In genomic region chr7:93911242-93911641, GRCh38 we compare ENCODE assay signal across 14 cellular contexts. TPM values are rescaled to one million over a fixed set of nuclear protein-coding genes. Genes with fewer than 3 reads are reported as not detected.
DNase-seq lines count a peak whose midpoint lies in the region; ATAC-seq and TF ChIP-seq lines count a peak whose summit lies in the region.
"Not testable (repeated sequence)": the region's sequence is repeated elsewhere in the genome, so short reads cannot be mapped to it uniquely, and the experiment has no call there.
"Had no signal": no experiment of that assay in that cellular context is flagged by ENCODE, and none has a peak within 500 bp of the region (broad histone marks: within the 10 kb centered on the region; RNA-seq: fewer than 3 reads in every experiment).

No MANE protein-coding gene starts in this region.

- H3K4me2 ChIP-seq in mesenchymal stem cell (ENCODE audit: low read length, poor library complexity, severe bottlenecking), result not testable (repeated sequence)
- H3K4me2 ChIP-seq in smooth muscle cell, result peak overlapping the region; percentile 39

- H3K79me2 ChIP-seq in smooth muscle cell (ENCODE audit: low read depth), result not testable (repeated sequence)

- peak overlapping the region; percentile 8 for H3K4me3 ChIP-seq in adipocyte (ENCODE audit: low read length)
- not testable (repeated sequence) for H3K4me3 ChIP-seq in mesenchymal stem cell (ENCODE audit: insufficient read depth in 1 of 2, low read depth in 1 of 2, low read length in 2 of 2); smooth muscle cell; aorta (ENCODE audit: low read length in 2 of 2)

- H2BK120ac ChIP-seq in mesenchymal stem cell (ENCODE audit: low read depth, low read length), result not testable (repeated sequence)

- peak; percentile 12 for ATAC-seq in GM18502 (IDR thresholded peaks at IDR 0.05; ENCODE audit: poor library complexity, unreplicated experiment)
- ATAC-seq in Right ventricle myocardium inferior, result peak; percentile 47
- peak; percentile 77 for ATAC-seq in left ventricle myocardium superior
- ATAC-seq in aorta (ENCODE audit: low FRiP score), result peak; percentile 36

- not testable (repeated sequence) for H3K36me3 ChIP-seq in adipocyte (ENCODE audit: control insufficient read depth, insufficient read depth, low read length, severe bottlenecking); mesenchymal stem cell (ENCODE audit: control insufficient read depth in 1 of 2, insufficient read depth in 2 of 2, low read depth in 1 of 2, low read length in 2 of 2); smooth muscle cell (ENCODE audit: low read depth); aorta (ENCODE audit: control insufficient read depth in 1 of 2, insufficient read depth in 2 of 2, low read length in 1 of 2)

- not testable (repeated sequence) for H4K8ac ChIP-seq in mesenchymal stem cell (ENCODE audit: low read length)

- peaks cover 20% of the 10 kb centered on the region for H3K4me1 ChIP-seq in adipocyte (ENCODE audit: control insufficient read depth, insufficient read depth, low read length)
- H3K4me1 ChIP-seq in mesenchymal stem cell (ENCODE audit: control insufficient read depth, insufficient read depth, low read depth, low read length); smooth muscle cell (ENCODE audit: low read depth); aorta (ENCODE audit: control insufficient read depth in 1 of 2, insufficient read depth in 2 of 2, low read length in 2 of 2): not testable (repeated sequence)

- not testable (repeated sequence) for H2BK12ac ChIP-seq in mesenchymal stem cell (ENCODE audit: low read length in 2 of 2)

- H4K20me1 ChIP-seq in smooth muscle cell (ENCODE audit: low read depth), result not testable (repeated sequence)

- H3F3A ChIP-seq in smooth muscle cell (ENCODE audit: low read depth), result not testable (repeated sequence)

- not testable (repeated sequence) for H3K79me1 ChIP-seq in mesenchymal stem cell (replicated peaks; ENCODE audit: low read length, poor library complexity, severe bottlenecking)

- intact Hi-C loops in Right ventricle myocardium inferior (cut with DNase I), result loop anchor here (5.0 kb wide), 1 partner anchor 271 kb away; no protein-coding TSS in a partner anchor
- intact Hi-C loops in left ventricle myocardium superior (cut with micrococcal nuclease); aorta (cut with DNase I): not testable (repeated sequence)

- not testable (repeated sequence) for H3K4ac ChIP-seq in mesenchymal stem cell (ENCODE audit: low read depth in 1 of 2, low read length in 2 of 2)

- H3K27me3 ChIP-seq in adipocyte (replicated peaks; ENCODE audit: control insufficient read depth, insufficient read depth, low read length); mesenchymal stem cell (ENCODE audit: control insufficient read depth in 1 of 2, insufficient read depth in 1 of 2, low read length in 2 of 2); smooth muscle cell (ENCODE audit: low read depth); aorta (ENCODE audit: control insufficient read depth in 1 of 2, insufficient read depth in 2 of 2, low read length in 1 of 2): not testable (repeated sequence)

- H3K9me3 ChIP-seq in adipocyte (ENCODE audit: control insufficient read depth, low read length); mesenchymal stem cell (ENCODE audit: control insufficient read depth, low read length); smooth muscle cell (replicated peaks; ENCODE audit: low read depth); aorta (ENCODE audit: control insufficient read depth, low read length): not testable (repeated sequence)

- H2BK15ac ChIP-seq in mesenchymal stem cell (ENCODE audit: low read depth, poor library complexity, severe bottlenecking), result not testable (repeated sequence)

- H3K9ac ChIP-seq in adipocyte (ENCODE audit: low read length); smooth muscle cell (ENCODE audit: low read depth): not testable (repeated sequence)
- peak overlapping the region; percentile 65 for H3K9ac ChIP-seq in mesenchymal stem cell (ENCODE audit: low read length)

- not testable (repeated sequence) for H3K18ac ChIP-seq in mesenchymal stem cell (ENCODE audit: low read depth in 1 of 2, low read length in 2 of 2)

- not testable (repeated sequence) for H2AK5ac ChIP-seq in mesenchymal stem cell (ENCODE audit: low read length, severe bottlenecking)

- H4K91ac ChIP-seq in mesenchymal stem cell (ENCODE audit: low read length), result not testable (repeated sequence)

- H3K27ac ChIP-seq in mesenchymal stem cell (ENCODE audit: low read length, poor library complexity, severe bottlenecking); smooth muscle cell (ENCODE audit: low read depth); aorta (ENCODE audit: low read depth in 1 of 2, low read length in 2 of 2): not testable (repeated sequence)

- not testable (repeated sequence) for H3K23ac ChIP-seq in mesenchymal stem cell (ENCODE audit: low read length in 2 of 2)

- H2AFZ ChIP-seq in mesenchymal stem cell (ENCODE audit: low read depth, low read length); smooth muscle cell (ENCODE audit: low read depth): not testable (repeated sequence)

- H2BK5ac ChIP-seq in mesenchymal stem cell (ENCODE audit: low read depth, low read length, poor library complexity, severe bottlenecking), result not testable (repeated sequence)

- H3K14ac ChIP-seq in mesenchymal stem cell (ENCODE audit: low read length in 2 of 2), result not testable (repeated sequence)

- not testable (repeated sequence) for DNase-seq in adipocyte (ENCODE audit: low read depth); Right ventricle myocardium inferior (ENCODE audit: missing footprints); left ventricle myocardium superior; mesenchymal stem cell; smooth muscle cell (lab: John Stamatoyannopoulos, UW; ENCODE audit: unreplicated experiment); aorta

- not testable (repeated sequence) for TF ChIP-seq CTCF in smooth muscle cell (IDR thresholded peaks at IDR 0.05; ENCODE audit: borderline replicate concordance, insufficient read depth, poor library complexity, severe bottlenecking)

- WGBS in mesenchymal stem cell, result no CpG with 5 or more reads among the region's 3 CpGs
- WGBS in smooth muscle cell (ENCODE audit: low lambda C conversion rate), result 40% methylated on average over 3 of the region's 3 CpGs
- WGBS in aorta, 2 donors, result 27 to 45% methylated on average over 3 of the region's 3 CpGs

RNA-seq across cellular contexts. Expression of gene GNGT1, which starts 4.9 kb away (rescaled TPM):
- total RNA-seq in Right ventricle myocardium inferior (not detected), left ventricle myocardium superior (not detected), smooth muscle cell (not detected in 2 replicates), aorta (not detected)
- polyA plus RNA-seq in mesenchymal stem cell (2013, experiment 1 of 2), result not detected
- 0.07 TPM for polyA plus RNA-seq in mesenchymal stem cell (2013, experiment 2 of 2)
- polyA plus RNA-seq in smooth muscle cell (not detected in 2 replicates), aorta (not detected)
- total RNA-seq: CD4-positive, CD25-positive, alpha-beta regulatory T cell; CD8-positive, alpha-beta memory T cell; G401; GM12878; GM23248; H4; HT-29 had no signal
- polyA plus RNA-seq: CD4-positive, CD25-positive, alpha-beta regulatory T cell; CD8-positive, alpha-beta memory T cell; GM12878; GM23248 had no signal

RNA-seq across cellular contexts. Expression of gene GNG11, which starts 10.3 kb away (rescaled TPM):
- 21.6 TPM for total RNA-seq in Right ventricle myocardium inferior
- total RNA-seq in left ventricle myocardium superior, result 20.3 TPM
- 105 TPM for polyA plus RNA-seq in mesenchymal stem cell (2013, experiment 1 of 2)
- 111 TPM for polyA plus RNA-seq in mesenchymal stem cell (2013, experiment 2 of 2)
- 13.4 and 18.9 TPM in 2 replicates for total RNA-seq in smooth muscle cell
- 22.3 and 31.2 TPM in 2 replicates for polyA plus RNA-seq in smooth muscle cell
- 10 to 100 TPM in 1 of 2 donors, 1 to 10 TPM in 1; 9.8 to 24.9 TPM for total RNA-seq in aorta
- 10 to 100 TPM; 28.0 to 28.3 TPM for polyA plus RNA-seq in aorta
- total RNA-seq: CD8-positive, alpha-beta memory T cell; G401; HT-29 had no signal
- polyA plus RNA-seq: CD4-positive, CD25-positive, alpha-beta regulatory T cell; CD8-positive, alpha-beta memory T cell had no signal

RNA-seq across cellular contexts. Expression of gene TFPI2, which starts 20.7 kb away (rescaled TPM):
- 2.4 TPM for total RNA-seq in Right ventricle myocardium inferior
- 1.4 TPM for total RNA-seq in left ventricle myocardium superior
- polyA plus RNA-seq in mesenchymal stem cell (2013, experiment 1 of 2), result 405 TPM
- 418 TPM for polyA plus RNA-seq in mesenchymal stem cell (2013, experiment 2 of 2)
- 139 TPM in 2 replicates for total RNA-seq in smooth muscle cell
- polyA plus RNA-seq in smooth muscle cell, result 104 and 145 TPM in 2 replicates
- total RNA-seq in aorta, result 1 to 10 TPM; 5.8 to 5.9 TPM
- 10 to 100 TPM; 16.5 to 41.2 TPM for polyA plus RNA-seq in aorta
- total RNA-seq: CD8-positive, alpha-beta memory T cell; G401; HT-29 had no signal
- polyA plus RNA-seq: CD4-positive, CD25-positive, alpha-beta regulatory T cell; CD8-positive, alpha-beta memory T cell had no signal

Comparison
In these comparisons a context has a peak if more than half of its experiments do, and no peak if none do; other contexts are left out.
1. ATAC-seq: peak in every context shown above with its lines; median percentile 77 in left ventricle myocardium superior; 47 in Right ventricle myocardium inferior; 36 in aorta; 12 in GM18502.
2. RNA of gene TFPI2, which starts 20.7 kb away (total RNA-seq): 139 TPM in smooth muscle cell; 5.8 to 5.9 TPM in aorta, 2.4 TPM in Right ventricle myocardium inferior (single experiment) and 1.4 TPM in left ventricle myocardium superior (single experiment); every median in the first group is over 10 times any median in the second.